9 cellular contexts compared by ENCODE assay signal in genomic region chr1:62879962-62880361, GRCh38.
"Had no signal": no experiment of that assay in that cellular context is flagged by ENCODE, and none has a peak within 500 bp of the region (broad histone marks: within the 10 kb centered on the region; RNA-seq: fewer than 3 reads in every experiment).

No MANE protein-coding gene starts in this region.

- H3K4me3 ChIP-seq: GM23248, K562 had no signal

- ATAC-seq: K562 had no signal

- H2AFZ ChIP-seq: GM23248 had no signal

- DNase-seq: GM23248, H9, HCEC 1CT, HFFc6, IMR-90 had no signal

- H3K27ac ChIP-seq: GM23248, HL-60 had no signal

- H3K9ac ChIP-seq: GM23248 had no signal

- FAIRE-seq: H1, H54, K562 had no signal
